34 cellular contexts compared by ENCODE assay signal in genomic region chr10:90111671-90112070, GRCh38.
DNase-seq lines count a peak whose midpoint lies in the region; ATAC-seq and TF ChIP-seq lines count a peak whose summit lies in the region.
"Had no signal": no experiment of that assay in that cellular context is flagged by ENCODE, and none has a peak within 500 bp of the region (broad histone marks: within the 10 kb centered on the region; RNA-seq: fewer than 3 reads in every experiment).

No MANE protein-coding gene starts in this region.

- no peak overlapping the region for H3K4me3 Mint-ChIP-seq in stimulated activated naive B cell treated with anti-CD40 and anti-IgM and Interleukin-4, amounts not matched to agents 10 μg/mL and 1 μg/mL and 100 μg/mL, for 72 hours
- H3K4me3 Mint-ChIP-seq: activated CD4-positive, alpha-beta memory T cell treated with anti-CD3 and anti-CD28 coated beads for 36 hours; activated T-cell treated with anti-CD3 and anti-CD28 coated beads, Interleukin-2, amount 50 U/mL, for 72 hours; neural progenitor cell had no signal

- no peak overlapping the region for H3K9ac ChIP-seq in adipocyte (ENCODE audit: low read length)
- H3K9ac ChIP-seq: neural progenitor cell had no signal

- H3K4me1 ChIP-seq in adipocyte (ENCODE audit: control insufficient read depth, insufficient read depth, low read length) (no peaks in the 10 kb centered on the region), BE2C (no peaks in the 10 kb centered on the region)
- H3K4me1 ChIP-seq: adrenal gland, colonic mucosa, left ventricle myocardium inferior, neural progenitor cell, suprapubic skin had no signal

- no peaks in the 10 kb centered on the region for H3K27me3 Mint-ChIP-seq in stimulated activated naive B cell treated with anti-CD40 and anti-IgM and Interleukin-4, amounts not matched to agents 10 μg/mL and 1 μg/mL and 100 μg/mL, for 72 hours
- H3K27me3 Mint-ChIP-seq: activated CD4-positive, alpha-beta memory T cell treated with anti-CD3 and anti-CD28 coated beads for 36 hours had no signal

- H3K36me3 ChIP-seq in adipocyte (ENCODE audit: control insufficient read depth, insufficient read depth, low read length, severe bottlenecking) (no peaks in the 10 kb centered on the region), BE2C (no peaks in the 10 kb centered on the region)
- H3K36me3 ChIP-seq: adrenal gland, cardiac muscle cell, colonic mucosa, left ventricle myocardium inferior, neural progenitor cell, suprapubic skin had no signal

- peaks cover 3 to 6% of the 10 kb centered on the region in 2 donors for H3K36me3 Mint-ChIP-seq in stimulated activated naive B cell treated with anti-CD40 and anti-IgM and Interleukin-4, amounts not matched to agents 10 μg/mL and 1 μg/mL and 100 μg/mL, for 72 hours
- H3K36me3 Mint-ChIP-seq: activated CD4-positive, alpha-beta memory T cell treated with anti-CD3 and anti-CD28 coated beads for 36 hours; neural progenitor cell had no signal

- TF ChIP-seq CTCF in fibroblast of mammary gland (conservative IDR thresholded peaks at IDR 0.05; ENCODE audit: control insufficient read depth, insufficient read depth, low read depth, low read length) (no peak), BE2C (IDR thresholded peaks at IDR 0.05; ENCODE audit: low read depth, low read length) (no peak)

- H3K4me3 ChIP-seq in adipocyte (ENCODE audit: low read length) (no peak overlapping the region), fibroblast of mammary gland (ENCODE audit: control insufficient read depth, low read depth, low read length) (no peak overlapping the region), BE2C (ENCODE audit: low read depth, low read length) (no peak overlapping the region)
- H3K4me3 ChIP-seq: adrenal gland, cardiac muscle cell, colonic mucosa, K562, left ventricle myocardium inferior, neural progenitor cell, PC-9, suprapubic skin had no signal

- ATAC-seq in stimulated activated naive B cell treated with anti-CD40 and anti-IgM and Interleukin-4, amounts not matched to agents 10 μg/mL and 1 μg/mL and 100 μg/mL, for 72 hours (replicated peaks): peak; percentile 66 to 84
- ATAC-seq in HG03571 (IDR thresholded peaks at IDR 0.05; ENCODE audit: unreplicated experiment): no peak
- ATAC-seq in GM21447 (IDR thresholded peaks at IDR 0.05; ENCODE audit: unreplicated experiment): no peak
- ATAC-seq: activated T-cell treated with anti-CD3 and anti-CD28 coated beads, Interleukin-2, amount 50 U/mL, for 72 hours; K562; right cardiac atrium had no signal

- no peaks in the 10 kb centered on the region for H3K4me1 Mint-ChIP-seq in stimulated activated naive B cell treated with anti-CD40 and anti-IgM and Interleukin-4, amounts not matched to agents 10 μg/mL and 1 μg/mL and 100 μg/mL, for 72 hours
- H3K4me1 Mint-ChIP-seq: neural progenitor cell had no signal

- H3K9me3 ChIP-seq in adipocyte (ENCODE audit: control insufficient read depth, low read length): no peaks in the 10 kb centered on the region
- H3K9me3 ChIP-seq in BE2C: no peaks in the 10 kb centered on the region
- H3K9me3 ChIP-seq: adrenal gland, colonic mucosa had no signal

- H3K27me3 ChIP-seq in adipocyte (replicated peaks; ENCODE audit: control insufficient read depth, insufficient read depth, low read length) (no peaks in the 10 kb centered on the region), BE2C (no peaks in the 10 kb centered on the region)
- H3K27me3 ChIP-seq: adrenal gland, cardiac muscle cell, colonic mucosa, neural progenitor cell, suprapubic skin had no signal

- peaks cover 4 to 10% of the 10 kb centered on the region in 2 donors for H3K9me3 Mint-ChIP-seq in stimulated activated naive B cell treated with anti-CD40 and anti-IgM and Interleukin-4, amounts not matched to agents 10 μg/mL and 1 μg/mL and 100 μg/mL, for 72 hours
- H3K9me3 Mint-ChIP-seq: activated CD4-positive, alpha-beta memory T cell treated with anti-CD3 and anti-CD28 coated beads for 36 hours had no signal

- DNase-seq in M059J (ENCODE audit: low read depth): peak; percentile 94
- DNase-seq in adipocyte (ENCODE audit: low read depth): peak; percentile 24
- peak; percentile 87 for DNase-seq in fibroblast of mammary gland (ENCODE audit: low read depth)
- no peak for DNase-seq in stimulated activated naive B cell treated with anti-CD40 and anti-IgM and Interleukin-4, amounts not matched to agents 10 μg/mL and 1 μg/mL and 100 μg/mL, for 72 hours
- DNase-seq in BE2C: no peak
- no peak for DNase-seq in DMS 273 (lab: John Stamatoyannopoulos, UW; ENCODE audit: unreplicated experiment)
- DNase-seq: activated CD4-positive, alpha-beta memory T cell treated with anti-CD3 and anti-CD28 coated beads for 36 hours; activated CD4-positive, CD25-positive, alpha-beta regulatory T cell treated with anti-CD3 and anti-CD28 coated beads, Interleukin-2, amount 50 U/mL, for 72 hours; activated naive CD4-positive, alpha-beta T cell; activated T-cell treated with anti-CD3 and anti-CD28 coated beads, Interleukin-2, amount 50 U/mL, for 72 hours; adrenal gland; colonic mucosa; COR-L47; DMS53; effector CD4-positive, alpha-beta T cell; GDM1; islet precursor cell; left ventricle myocardium inferior; MM.1S; NCI-H1930; NCI-H526; NK-92 treated with Interleukin-12 subunit alpha and Interleukin-12 subunit beta, amount 100 ng/mL, for 24 hours; PC-9; posterior cingulate gyrus; right cardiac atrium; SHP77; stimulated activated CD4-positive, alpha-beta T cell treated with anti-CD3 and anti-CD28 coated beads, Interleukin-4, amount 100 ng/mL, for 4 hours; T-helper 2 cell had no signal

- H3K27ac Mint-ChIP-seq in stimulated activated naive B cell treated with anti-CD40 and anti-IgM and Interleukin-4, amounts not matched to agents 10 μg/mL and 1 μg/mL and 100 μg/mL, for 72 hours: no peak overlapping the region
- H3K27ac Mint-ChIP-seq: activated CD4-positive, alpha-beta memory T cell treated with anti-CD3 and anti-CD28 coated beads for 36 hours; activated T-cell treated with anti-CD3 and anti-CD28 coated beads, Interleukin-2, amount 50 U/mL, for 72 hours; neural progenitor cell had no signal

Comparison
In these comparisons a context has a peak if more than half of its experiments do, and no peak if none do; other contexts are left out.
1. DNase-seq: peak in M059J (single experiment), adipocyte (single experiment) and fibroblast of mammary gland (single experiment); none in stimulated activated naive B cell treated with anti-CD40 and anti-IgM and Interleukin-4, amounts not matched to agents 10 μg/mL and 1 μg/mL and 100 μg/mL, for 72 hours (single experiment), BE2C (single experiment) and DMS 273 (single experiment).
2. ATAC-seq: peak in stimulated activated naive B cell treated with anti-CD40 and anti-IgM and Interleukin-4, amounts not matched to agents 10 μg/mL and 1 μg/mL and 100 μg/mL, for 72 hours (2 of 2); none in HG03571 (single experiment) and GM21447 (single experiment).